ENCODE assay signal across 8 cellular contexts in genomic region chr11:33735166-33735425, GRCh38. TPM values are rescaled to one million over a fixed set of nuclear protein-coding genes. Genes with fewer than 3 reads are reported as not detected.
DNase-seq lines count a peak whose midpoint lies in the region; ATAC-seq lines count a peak whose summit lies in the region.

No MANE protein-coding gene starts in this region.

- H3K4me1 Mint-ChIP-seq in naive B cell: peaks cover 28 to 44% (median 36%) of the 10 kb centered on the region in 3 donors

- H3K27me3 Mint-ChIP-seq in naive B cell: no peaks in the 10 kb centered on the region

- peak overlapping the region; percentile 87 for H3K27ac ChIP-seq in cingulate gyrus (ENCODE audit: low read depth, low read length)

- peak; percentile 34 for DNase-seq in NCI-H1092 treated with DMSO at 0.1 percent for 48 hours (lab: John Stamatoyannopoulos, UW)
- DNase-seq in NCI-H1092 (lab: John Stamatoyannopoulos, UW): no peak
- peak; percentile 22 for DNase-seq in NCI-H2029 treated with DMSO at 0.1 percent for 48 hours (lab: John Stamatoyannopoulos, UW)
- DNase-seq in naive B cell: no peak
- no peak for DNase-seq in COLO829 (ENCODE audit: low spot score)
- DNase-seq in stimulated activated CD4-positive, alpha-beta T cell treated with anti-CD3 and anti-CD28 coated beads, Interleukin-15, amount 100 ng/mL, for 24 hours: no peak

- H3K36me3 Mint-ChIP-seq in naive B cell: no peaks in the 10 kb centered on the region

- H3K27ac Mint-ChIP-seq in naive B cell: peak overlapping the region in 5 of 6 donors; percentile 4 to 94 (median 86)

- no peak for ATAC-seq in naive B cell (ENCODE audit: low read depth in 2 of 2)
- ATAC-seq in GM18858 (IDR thresholded peaks at IDR 0.05; ENCODE audit: unreplicated experiment): no peak

- H3K4me3 Mint-ChIP-seq in naive B cell: peak overlapping the region; percentile 87 to 96 (median 91)

- no peaks in the 10 kb centered on the region for H3K9me3 Mint-ChIP-seq in naive B cell

RNA-seq across cellular contexts. Expression of gene CD59, which starts 1.1 kb away (rescaled TPM):
- 10 to 100 TPM; 28.0 to 54.2 (median 39.9) TPM for polyA plus RNA-seq in naive B cell (ENCODE audit: low read depth in 6 of 6)

RNA-seq across cellular contexts. Expression of gene C11orf91, which starts 34.5 kb away (rescaled TPM):
- polyA plus RNA-seq in naive B cell (ENCODE audit: low read depth in 6 of 6): not detected

RNA-seq across cellular contexts. Expression of gene FBXO3, which starts 39.2 kb away (rescaled TPM):
- polyA plus RNA-seq in naive B cell (ENCODE audit: low read depth in 6 of 6): 10 to 100 TPM; 19.5 to 32.7 (median 28.6) TPM

Comparison
In these comparisons a context has a peak if more than half of its experiments do, and no peak if none do; other contexts are left out.
1. DNase-seq: peak in NCI-H1092 treated with DMSO at 0.1 percent for 48 hours (single experiment) and NCI-H2029 treated with DMSO at 0.1 percent for 48 hours (single experiment); none in NCI-H1092 (single experiment), naive B cell (single experiment), COLO829 (single experiment) and stimulated activated CD4-positive, alpha-beta T cell treated with anti-CD3 and anti-CD28 coated beads, Interleukin-15, amount 100 ng/mL, for 24 hours (single experiment).